27 cellular contexts compared by ENCODE assay signal in the genomic region with DNA sequence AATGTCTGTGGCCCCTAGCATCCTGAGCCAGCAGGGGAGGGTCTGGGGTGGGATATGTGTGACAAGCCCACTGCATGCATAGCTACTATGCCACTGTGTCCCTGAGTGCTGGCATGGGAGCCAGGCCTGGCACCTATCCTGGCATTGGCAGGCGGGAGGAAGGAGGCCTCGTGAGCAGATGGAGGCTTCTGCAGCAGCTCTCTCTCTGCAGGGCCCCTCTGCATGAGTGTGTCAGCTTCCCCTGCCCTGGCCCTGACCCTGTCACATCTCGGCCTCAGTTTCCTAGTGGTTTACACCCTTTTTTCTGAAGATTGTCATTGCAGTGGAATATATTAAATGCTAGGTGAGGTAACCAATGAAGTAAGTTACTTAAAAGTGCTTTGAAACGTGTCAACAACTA. TPM values are rescaled to one million over a fixed set of nuclear protein-coding genes. Genes with fewer than 3 reads are reported as not detected.
A peak's percentile ranks its signal among the peaks of the same experiment; 100 is the strongest.
DNase-seq lines count a peak whose midpoint lies in the region; ATAC-seq lines count a peak whose summit lies in the region.
"Had no signal": no experiment of that assay in that cellular context is flagged by ENCODE, and none has a peak within 500 bp of the region (broad histone marks: within the 10 kb centered on the region; RNA-seq: fewer than 3 reads in every experiment).

No MANE protein-coding gene starts in this region.

- intact Hi-C loops in naive thymus-derived CD4-positive, alpha-beta T cell (cut with micrococcal nuclease), result no loop called here

- no peaks in the 10 kb centered on the region for H3K36me3 Mint-ChIP-seq in naive thymus-derived CD4-positive, alpha-beta T cell
- H3K36me3 Mint-ChIP-seq: stimulated activated naive B cell treated with anti-CD40 and anti-IgM and Interleukin-4, amounts not matched to agents 10 μg/mL and 1 μg/mL and 100 μg/mL, for 72 hours had no signal

- DNase-seq in NCI-H446 (lab: John Stamatoyannopoulos, UW) (peak; percentile 53 to 68), NCI-H446 treated with DMSO at 0.1 percent for 48 hours (lab: John Stamatoyannopoulos, UW) (no peak), NCI-H1694 (lab: John Stamatoyannopoulos, UW) (peak; percentile 71), cerebellum (ENCODE audit: low spot score) (peak; percentile 87), iPS-NIHi7 (ENCODE audit: extremely low spot score) (no peak)
- no peak for DNase-seq in naive thymus-derived CD4-positive, alpha-beta T cell
- no peak for DNase-seq in stimulated activated CD4-positive, alpha-beta T cell treated with anti-CD3 and anti-CD28 coated beads, Interleukin-4, amount 100 ng/mL, for 1 hour
- DNase-seq: 8988T; activated CD4-positive, alpha-beta T cell treated with anti-CD3 and anti-CD28 coated beads for 36 hours; activated naive CD4-positive, alpha-beta T cell treated with anti-CD3 and anti-CD28 coated beads for 36 hours; activated T-cell treated with anti-CD3 and anti-CD28 coated beads, Interleukin-2, amount 50 U/mL, for 4 hours; amniotic stem cell; DMS153; effector memory CD4-positive, alpha-beta T cell; erythroblast; glutamatergic neuron; HCEC 1CT; IMR-90; kidney glomerular epithelial cell; NCI-H1092; NCI-H187 treated with DMSO at 0.1 percent for 48 hours; sigmoid colon; stimulated activated CD4-positive, alpha-beta T cell treated with anti-CD3 and anti-CD28 coated beads, Interleukin-4, amount 100 ng/mL, for 4 hours; stimulated activated naive B cell treated with anti-CD40 and anti-IgM and Interleukin-4, amounts not matched to agents 10 μg/mL and 1 μg/mL and 100 μg/mL, for 72 hours; testis had no signal

- no peaks in the 10 kb centered on the region for H3K36me3 ChIP-seq in naive thymus-derived CD4-positive, alpha-beta T cell (ENCODE audit: control insufficient read depth in 2 of 3, insufficient read depth in 3 of 3, low read length in 3 of 3)
- H3K36me3 ChIP-seq: sigmoid colon had no signal

- no peak overlapping the region for H3K27ac Mint-ChIP-seq in naive thymus-derived CD4-positive, alpha-beta T cell
- H3K27ac Mint-ChIP-seq: activated CD4-positive, alpha-beta T cell treated with anti-CD3 and anti-CD28 coated beads for 36 hours; activated naive CD4-positive, alpha-beta T cell treated with anti-CD3 and anti-CD28 coated beads for 36 hours; stimulated activated naive B cell treated with anti-CD40 and anti-IgM and Interleukin-4, amounts not matched to agents 10 μg/mL and 1 μg/mL and 100 μg/mL, for 72 hours had no signal

- no peaks in the 10 kb centered on the region for H3K27me3 ChIP-seq in naive thymus-derived CD4-positive, alpha-beta T cell (ENCODE audit: control insufficient read depth in 2 of 2, insufficient read depth in 2 of 2, low read length in 2 of 2)
- H3K27me3 ChIP-seq: sigmoid colon, testis had no signal

- ATAC-seq in naive thymus-derived CD4-positive, alpha-beta T cell, result peak; percentile 68
- ATAC-seq in GM18502 (IDR thresholded peaks at IDR 0.05; ENCODE audit: poor library complexity, unreplicated experiment), result no peak
- ATAC-seq: activated CD4-positive, alpha-beta T cell treated with anti-CD3 and anti-CD28 coated beads for 36 hours; activated T-cell treated with anti-CD3 and anti-CD28 coated beads, Interleukin-2, amount 50 U/mL, for 4 hours; stimulated activated naive B cell treated with anti-CD40 and anti-IgM and Interleukin-4, amounts not matched to agents 10 μg/mL and 1 μg/mL and 100 μg/mL, for 72 hours had no signal

- peaks cover 0 to 6% (median 0%) of the 10 kb centered on the region in 5 donors for H3K27me3 Mint-ChIP-seq in naive thymus-derived CD4-positive, alpha-beta T cell
- H3K27me3 Mint-ChIP-seq: activated CD4-positive, alpha-beta T cell treated with anti-CD3 and anti-CD28 coated beads for 36 hours had no signal

- no peak overlapping the region for H3K4me3 Mint-ChIP-seq in naive thymus-derived CD4-positive, alpha-beta T cell
- H3K4me3 Mint-ChIP-seq: activated CD4-positive, alpha-beta T cell treated with anti-CD3 and anti-CD28 coated beads for 36 hours; activated naive CD4-positive, alpha-beta T cell treated with anti-CD3 and anti-CD28 coated beads for 36 hours; activated T-cell treated with anti-CD3 and anti-CD28 coated beads, Interleukin-2, amount 50 U/mL, for 4 hours; stimulated activated naive B cell treated with anti-CD40 and anti-IgM and Interleukin-4, amounts not matched to agents 10 μg/mL and 1 μg/mL and 100 μg/mL, for 72 hours had no signal

- CTCF ChIA-PET in naive thymus-derived CD4-positive, alpha-beta T cell (lab: Charles Lee), result interaction anchor here (1.1 to 8.1 kb wide), 3 partner anchors 14 to 38 kb away, joined by 4 to 204 read pairs (median 163); no protein-coding TSS in a partner anchor

- peaks cover 0 to 2% of the 10 kb centered on the region in 2 donors for H3K4me1 ChIP-seq in naive thymus-derived CD4-positive, alpha-beta T cell (ENCODE audit: control insufficient read depth in 2 of 2, insufficient read depth in 2 of 2, low read length in 2 of 2)

- POLR2A ChIA-PET in naive thymus-derived CD4-positive, alpha-beta T cell (lab: Charles Lee), result interaction anchor here (0.6 kb wide), 1 partner anchor 1056 kb away, joined by 3 read pairs; no protein-coding TSS in a partner anchor

- no peak overlapping the region for H3K4me3 ChIP-seq in naive thymus-derived CD4-positive, alpha-beta T cell (ENCODE audit: low read length)
- H3K4me3 ChIP-seq: coronary artery, sigmoid colon, testis had no signal

- H3K9me3 ChIP-seq in naive thymus-derived CD4-positive, alpha-beta T cell (ENCODE audit: control insufficient read depth in 2 of 3, low read length in 3 of 3), result no peaks in the 10 kb centered on the region
- H3K9me3 ChIP-seq: sigmoid colon, testis had no signal

- peaks cover 0 to 2% (median 0%) of the 10 kb centered on the region in 11 donors for H3K9me3 Mint-ChIP-seq in naive thymus-derived CD4-positive, alpha-beta T cell
- H3K9me3 Mint-ChIP-seq: activated naive CD4-positive, alpha-beta T cell treated with anti-CD3 and anti-CD28 coated beads for 36 hours; activated T-cell treated with anti-CD3 and anti-CD28 coated beads, Interleukin-2, amount 50 U/mL, for 4 hours; stimulated activated naive B cell treated with anti-CD40 and anti-IgM and Interleukin-4, amounts not matched to agents 10 μg/mL and 1 μg/mL and 100 μg/mL, for 72 hours had no signal

- no peak overlapping the region for H3K27ac ChIP-seq in naive thymus-derived CD4-positive, alpha-beta T cell (ENCODE audit: low read depth, low read length)
- H3K27ac ChIP-seq: coronary artery, sigmoid colon, testis had no signal

- peaks cover 0 to 7% (median 2%) of the 10 kb centered on the region in 7 donors for H3K4me1 Mint-ChIP-seq in naive thymus-derived CD4-positive, alpha-beta T cell
- H3K4me1 Mint-ChIP-seq: activated CD4-positive, alpha-beta T cell treated with anti-CD3 and anti-CD28 coated beads for 36 hours had no signal

RNA-seq across cellular contexts. Expression of a gene that starts 13.1 kb away (rescaled TPM):
- total RNA-seq in cerebellum, result 38.3 TPM
- total RNA-seq in naive thymus-derived CD4-positive, alpha-beta T cell, result 10 to 100 TPM; 36.5 to 92.0 (median 44.4) TPM
- 10 to 100 TPM; 33.7 to 48.1 TPM for polyA plus RNA-seq in naive thymus-derived CD4-positive, alpha-beta T cell

RNA-seq across cellular contexts. Expression of a gene that starts 32.8 kb away (rescaled TPM):
- total RNA-seq in cerebellum, result 33.6 TPM
- total RNA-seq in naive thymus-derived CD4-positive, alpha-beta T cell, result 10 to 100 TPM in 1 of 5 experiments, 1 to 10 TPM in 4; 2.4 to 39.5 (median 4.4) TPM
- 1 to 10 TPM; 2.5 to 3.1 TPM for polyA plus RNA-seq in naive thymus-derived CD4-positive, alpha-beta T cell

RNA-seq across cellular contexts. Expression of a gene that starts 53.7 kb away (rescaled TPM):
- 38.0 TPM for total RNA-seq in cerebellum
- total RNA-seq in naive thymus-derived CD4-positive, alpha-beta T cell, result 10 to 100 TPM; 18.2 to 35.1 (median 25.9) TPM
- 10 to 100 TPM; 14.7 to 29.7 TPM for polyA plus RNA-seq in naive thymus-derived CD4-positive, alpha-beta T cell

Comparison
In these comparisons a context has a peak if more than half of its experiments do, and no peak if none do; other contexts are left out.
1. DNase-seq: peak in NCI-H446 (2 of 2), NCI-H1694 (single experiment) and cerebellum (single experiment); none in NCI-H446 treated with DMSO at 0.1 percent for 48 hours (single experiment), naive thymus-derived CD4-positive, alpha-beta T cell (0 of 9), iPS-NIHi7 (single experiment) and stimulated activated CD4-positive, alpha-beta T cell treated with anti-CD3 and anti-CD28 coated beads, Interleukin-4, amount 100 ng/mL, for 1 hour (single experiment).